In genomic region chr14:69880851-69881250, GRCh38 we compare ENCODE assay signal across 26 cellular contexts. TPM values are rescaled to one million over a fixed set of nuclear protein-coding genes. Genes with fewer than 3 reads are reported as not detected.
DNase-seq lines count a peak whose midpoint lies in the region; ATAC-seq and TF ChIP-seq lines count a peak whose summit lies in the region.
"Had no signal": no experiment of that assay in that cellular context is flagged by ENCODE, and none has a peak within 500 bp of the region (broad histone marks: within the 10 kb centered on the region; RNA-seq: fewer than 3 reads in every experiment).

No MANE protein-coding gene starts in this region.

- CTCF ChIA-PET in Calu3 (lab: Charles Lee) (interaction anchor here (0.9 kb wide), 1 partner anchor 100 kb away, joined by 3 read pairs; no protein-coding TSS in a partner anchor), mammary epithelial cell (lab: Charles Lee; ENCODE audit: low non-redundant PET) (interaction anchor here (0.6 kb wide), 1 partner anchor 928 kb away, joined by 3 read pairs; the partner anchor contains the start of gene MAP3K9)
- CTCF ChIA-PET in activated naive CD4-positive, alpha-beta T cell treated with anti-CD3 and anti-CD28 coated beads, Interleukin-2, amount 10 ng/mL, durations not matched to agents 7 days and 5 days (lab: Charles Lee): interaction anchor here (1.7 kb wide), 1 partner anchor 10 kb away, joined by 4 read pairs; no protein-coding TSS in a partner anchor

- H3K9me3 Mint-ChIP-seq in Calu3 (ENCODE audit: low read depth, unreplicated experiment): no peaks in the 10 kb centered on the region
- H3K9me3 Mint-ChIP-seq in nephron: peaks cover 7% of the 10 kb centered on the region
- H3K9me3 Mint-ChIP-seq in activated T-cell treated with anti-CD3 and anti-CD28 coated beads, Interleukin-2, amount 50 U/mL, for 4 hours: no peaks in the 10 kb centered on the region
- no peaks in the 10 kb centered on the region for H3K9me3 Mint-ChIP-seq in activated naive CD4-positive, alpha-beta T cell treated with anti-CD3 and anti-CD28 coated beads, Interleukin-2, amount 10 ng/mL, durations not matched to agents 7 days and 5 days
- H3K9me3 Mint-ChIP-seq: central memory CD8-positive, alpha-beta T cell; effector memory CD8-positive, alpha-beta T cell; IgD-negative memory B cell; stimulated activated naive CD8-positive, alpha-beta T cell treated with anti-CD3 and anti-CD28 coated beads, Interleukin-15, amount 100 ng/mL, for 72 hours had no signal

- no peaks in the 10 kb centered on the region for H3K27me3 ChIP-seq in mammary epithelial cell (ENCODE audit: insufficient read depth, low read length)
- H3K27me3 ChIP-seq: right atrium auricular region had no signal

- H3K27ac ChIP-seq in mammary epithelial cell (ENCODE audit: insufficient read depth, low read depth, low read length): no peak overlapping the region
- H3K27ac ChIP-seq: GM23248, heart left ventricle, neutrophil, right atrium auricular region had no signal

- no peak for DNase-seq in Calu3
- DNase-seq in NCI-H1694 (lab: John Stamatoyannopoulos, UW): peak; percentile 6
- no peak for DNase-seq in mammary epithelial cell
- no peak for DNase-seq in activated T-cell treated with anti-CD3 and anti-CD28 coated beads, Interleukin-2, amount 50 U/mL, for 4 hours
- DNase-seq in activated naive CD4-positive, alpha-beta T cell treated with anti-CD3 and anti-CD28 coated beads, Interleukin-2, amount 10 ng/mL, durations not matched to agents 7 days and 5 days: no peak
- DNase-seq: ACHN; activated CD4-positive, CD25-positive, alpha-beta regulatory T cell; CD4-positive, CD25-positive, alpha-beta regulatory T cell; DMS79 treated with DMSO at 0.1 percent for 48 hours; effector memory CD8-positive, alpha-beta T cell; GM23248; heart left ventricle; kidney; NCI-H1930; SHP77 treated with DMSO at 0.1 percent for 48 hours; stimulated activated naive CD8-positive, alpha-beta T cell treated with anti-CD3 and anti-CD28 coated beads, Interleukin-15, amount 100 ng/mL, for 72 hours; T-helper 17 cell had no signal

- no peak overlapping the region for H2AFZ ChIP-seq in mammary epithelial cell (ENCODE audit: low read depth, low read length)
- H2AFZ ChIP-seq: GM23248 had no signal

- peaks cover 40% of the 10 kb centered on the region for H3K4me1 Mint-ChIP-seq in Calu3 (ENCODE audit: low read depth, unreplicated experiment)
- H3K4me1 Mint-ChIP-seq in nephron: peaks cover 40% of the 10 kb centered on the region
- no peaks in the 10 kb centered on the region for H3K4me1 Mint-ChIP-seq in activated T-cell treated with anti-CD3 and anti-CD28 coated beads, Interleukin-2, amount 50 U/mL, for 4 hours (ENCODE audit: low read depth)
- H3K4me1 Mint-ChIP-seq in activated naive CD4-positive, alpha-beta T cell treated with anti-CD3 and anti-CD28 coated beads, Interleukin-2, amount 10 ng/mL, durations not matched to agents 7 days and 5 days: no peaks in the 10 kb centered on the region
- H3K4me1 Mint-ChIP-seq: central memory CD8-positive, alpha-beta T cell; stimulated activated naive CD8-positive, alpha-beta T cell treated with anti-CD3 and anti-CD28 coated beads, Interleukin-15, amount 100 ng/mL, for 72 hours had no signal

- H3K9me3 ChIP-seq in mammary epithelial cell (replicated peaks; ENCODE audit: insufficient read depth, low read length): no peaks in the 10 kb centered on the region
- H3K9me3 ChIP-seq: heart left ventricle, neutrophil, right atrium auricular region had no signal

- dilution Hi-C loops in mammary epithelial cell (cut with HindIII; ENCODE audit: low sequenced_read_pairs): no loop called here

- TF ChIP-seq CTCF in Calu3 (IDR thresholded peaks at IDR 0.05; ENCODE audit: unreplicated experiment) (no peak), mammary epithelial cell (conservative IDR thresholded peaks at IDR 0.05 in 1 of 2, IDR thresholded peaks at IDR 0.05 in 1 of 2; ENCODE audit: extremely low read depth in 1 of 2, insufficient read depth in 1 of 2, low read depth in 1 of 2, low read length in 2 of 2) (no peak), nephron (IDR thresholded peaks at IDR 0.05; ENCODE audit: unreplicated experiment in 3 of 3) (no peak)

- no TSS peak for BruUV-seq in Calu3 (replicated peaks; lab: Mats Ljungman, UMichigan)
- no TSS peak for BruUV-seq in mammary epithelial cell (replicated peaks; lab: Mats Ljungman, UMichigan)

- no peaks in the 10 kb centered on the region for H3K36me3 ChIP-seq in mammary epithelial cell (ENCODE audit: insufficient read depth, low read length)
- H3K36me3 ChIP-seq: heart left ventricle, neutrophil, right atrium auricular region had no signal

- peaks cover 5% of the 10 kb centered on the region for H3K4me1 ChIP-seq in mammary epithelial cell (ENCODE audit: insufficient read depth, low read length)

- intact Hi-C loops in Calu3 (cut with micrococcal nuclease; ENCODE audit: unreplicated experiment) (no loop called here), mammary epithelial cell (cut with micrococcal nuclease) (loop anchor here (1.0 kb wide), 1 partner anchor 193 kb away; no protein-coding TSS in a partner anchor)

- H3K4me2 ChIP-seq in mammary epithelial cell (ENCODE audit: insufficient read depth, low read depth, low read length): peak overlapping the region; percentile 20

- in situ Hi-C loops in mammary epithelial cell (cut with MboI; ENCODE audit: low sequenced_read_pairs in 2 of 2): no loop called here

- no peak overlapping the region for H3K9ac ChIP-seq in mammary epithelial cell (ENCODE audit: insufficient read depth, low read length)
- H3K9ac ChIP-seq: GM23248 had no signal

- WGBS in mammary epithelial cell (ENCODE audit: low coverage, missing lambda C conversion rate): 84% methylated on average over 4 of the region's 4 CpGs

- H4K20me1 ChIP-seq in mammary epithelial cell (ENCODE audit: insufficient read depth, low read length): no peaks in the 10 kb centered on the region

- H3K4me3 Mint-ChIP-seq in Calu3 (ENCODE audit: low read depth, unreplicated experiment) (peak overlapping the region; percentile 79), nephron (peak overlapping the region; percentile 77 to 84 (median 83))
- no peak overlapping the region for H3K4me3 Mint-ChIP-seq in activated T-cell treated with anti-CD3 and anti-CD28 coated beads, Interleukin-2, amount 50 U/mL, for 4 hours
- H3K4me3 Mint-ChIP-seq in activated naive CD4-positive, alpha-beta T cell treated with anti-CD3 and anti-CD28 coated beads, Interleukin-2, amount 10 ng/mL, durations not matched to agents 7 days and 5 days: no peak overlapping the region
- H3K4me3 Mint-ChIP-seq: CD4-positive, CD25-positive, alpha-beta regulatory T cell; central memory CD8-positive, alpha-beta T cell; effector memory CD8-positive, alpha-beta T cell; stimulated activated naive CD8-positive, alpha-beta T cell treated with anti-CD3 and anti-CD28 coated beads, Interleukin-15, amount 100 ng/mL, for 72 hours had no signal

- H3K36me3 Mint-ChIP-seq in Calu3 (ENCODE audit: insufficient read depth, unreplicated experiment) (peaks cover 24% of the 10 kb centered on the region), nephron (ENCODE audit: low read depth) (peaks cover 3% of the 10 kb centered on the region)
- no peaks in the 10 kb centered on the region for H3K36me3 Mint-ChIP-seq in activated T-cell treated with anti-CD3 and anti-CD28 coated beads, Interleukin-2, amount 50 U/mL, for 4 hours (ENCODE audit: insufficient read depth)
- H3K36me3 Mint-ChIP-seq in activated naive CD4-positive, alpha-beta T cell treated with anti-CD3 and anti-CD28 coated beads, Interleukin-2, amount 10 ng/mL, durations not matched to agents 7 days and 5 days: no peaks in the 10 kb centered on the region
- H3K36me3 Mint-ChIP-seq: CD4-positive, CD25-positive, alpha-beta regulatory T cell; IgD-negative memory B cell had no signal

- no peak overlapping the region for H3K27ac Mint-ChIP-seq in Calu3 (ENCODE audit: unreplicated experiment)
- H3K27ac Mint-ChIP-seq in nephron: peak overlapping the region in 2 of 3 experiments; percentile 13 to 58
- H3K27ac Mint-ChIP-seq in activated naive CD4-positive, alpha-beta T cell treated with anti-CD3 and anti-CD28 coated beads, Interleukin-2, amount 10 ng/mL, durations not matched to agents 7 days and 5 days: no peak overlapping the region
- H3K27ac Mint-ChIP-seq: CD4-positive, CD25-positive, alpha-beta regulatory T cell; effector memory CD8-positive, alpha-beta T cell; IgD-negative memory B cell; stimulated activated naive CD8-positive, alpha-beta T cell treated with anti-CD3 and anti-CD28 coated beads, Interleukin-15, amount 100 ng/mL, for 72 hours; T-helper 17 cell had no signal

- ATAC-seq in activated T-cell treated with anti-CD3 and anti-CD28 coated beads, Interleukin-2, amount 50 U/mL, for 4 hours: no peak
- ATAC-seq in HG03095 (IDR thresholded peaks at IDR 0.05; ENCODE audit: unreplicated experiment): no peak
- ATAC-seq in HG02798 (IDR thresholded peaks at IDR 0.05; ENCODE audit: poor library complexity, unreplicated experiment): no peak
- ATAC-seq: effector memory CD8-positive, alpha-beta T cell; heart left ventricle; stimulated activated naive CD8-positive, alpha-beta T cell treated with anti-CD3 and anti-CD28 coated beads, Interleukin-15, amount 100 ng/mL, for 72 hours; T-helper 17 cell had no signal

- H3K79me2 ChIP-seq in mammary epithelial cell (ENCODE audit: insufficient read depth, low read length): no peaks in the 10 kb centered on the region

- H3K4me3 ChIP-seq in mammary epithelial cell (replicated peaks in 1 of 3; ENCODE audit: insufficient read depth in 1 of 3, low read depth in 2 of 3, low read length in 3 of 3): no peak overlapping the region

- no peaks in the 10 kb centered on the region for H3K27me3 Mint-ChIP-seq in Calu3 (ENCODE audit: unreplicated experiment)
- peaks cover 57% of the 10 kb centered on the region for H3K27me3 Mint-ChIP-seq in nephron (ENCODE audit: low read depth)
- peaks cover 59% of the 10 kb centered on the region for H3K27me3 Mint-ChIP-seq in activated T-cell treated with anti-CD3 and anti-CD28 coated beads, Interleukin-2, amount 50 U/mL, for 4 hours (ENCODE audit: low read depth)
- H3K27me3 Mint-ChIP-seq in activated naive CD4-positive, alpha-beta T cell treated with anti-CD3 and anti-CD28 coated beads, Interleukin-2, amount 10 ng/mL, durations not matched to agents 7 days and 5 days: peaks cover 66% of the 10 kb centered on the region

RNA-seq across cellular contexts. Expression of gene SMOC1, which starts 1.6 kb away (rescaled TPM):
- total RNA-seq in Calu3 (2022) (21.4 and 39.6 TPM in 2 replicates), mammary epithelial cell (10 to 100 TPM; 22.3 to 44.9 TPM)
- polyA plus RNA-seq in mammary epithelial cell: 10.6 TPM
- 7.0 TPM for polyA minus RNA-seq in mammary epithelial cell
- total RNA-seq in activated T-cell treated with anti-CD3 and anti-CD28 coated beads, Interleukin-2, amount 50 U/mL, for 4 hours: under 1 TPM in 1 of 3 donors, not detected in 2; 0.30 TPM
- total RNA-seq: CD4-positive, CD25-positive, alpha-beta regulatory T cell; fibroblast of lung; OCI-LY7; T-helper 17 cell had no signal
- polyA plus RNA-seq: CD4-positive, CD25-positive, alpha-beta regulatory T cell; IgD-negative memory B cell had no signal

Comparison
In these comparisons a context has a peak if more than half of its experiments do, and no peak if none do; other contexts are left out.
1. H3K27ac Mint-ChIP-seq: peak in nephron (2 of 3); none in Calu3 (single experiment) and activated naive CD4-positive, alpha-beta T cell treated with anti-CD3 and anti-CD28 coated beads, Interleukin-2, amount 10 ng/mL, durations not matched to agents 7 days and 5 days (single experiment).
2. H3K4me3 Mint-ChIP-seq: peak in Calu3 (single experiment) and nephron (3 of 3); none in activated T-cell treated with anti-CD3 and anti-CD28 coated beads, Interleukin-2, amount 50 U/mL, for 4 hours (single experiment) and activated naive CD4-positive, alpha-beta T cell treated with anti-CD3 and anti-CD28 coated beads, Interleukin-2, amount 10 ng/mL, durations not matched to agents 7 days and 5 days (single experiment).
3. RNA of gene SMOC1, which starts 1.6 kb away (total RNA-seq): 22.3 to 44.9 TPM in mammary epithelial cell and 21.4 to 39.6 TPM in Calu3; 0.30 TPM in activated T-cell treated with anti-CD3 and anti-CD28 coated beads, Interleukin-2, amount 50 U/mL, for 4 hours; every median in the first group is over 10 times any median in the second.